ENCODE assay signal across 35 cellular contexts in the genomic region with DNA sequence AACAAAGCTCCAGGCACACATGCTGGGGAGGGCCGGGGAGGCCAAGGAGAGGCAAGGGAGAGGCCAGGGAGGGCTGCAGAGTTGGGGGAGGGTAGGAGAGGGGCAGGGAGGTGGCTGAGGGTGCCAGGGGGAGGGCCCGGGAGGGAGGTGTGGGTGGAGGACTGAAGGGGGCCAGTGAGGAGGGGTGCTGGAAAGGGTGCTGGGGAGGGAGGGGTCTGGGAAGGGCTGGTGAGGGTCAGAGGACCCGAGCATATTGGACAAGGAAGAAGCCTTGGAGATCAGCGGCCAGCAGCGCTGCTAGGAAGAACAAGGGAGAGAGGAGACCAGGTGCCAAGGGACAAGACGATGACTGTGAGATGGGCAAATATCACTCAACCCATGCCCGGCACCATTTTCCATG. TPM values are rescaled to one million over a fixed set of nuclear protein-coding genes. Genes with fewer than 3 reads are reported as not detected.
"Had no signal": no experiment of that assay in that cellular context is flagged by ENCODE, and none has a peak within 500 bp of the region (broad histone marks: within the 10 kb centered on the region; RNA-seq: fewer than 3 reads in every experiment).

No MANE protein-coding gene starts in this region.

- ATAC-seq: activated CD4-positive, CD25-positive, alpha-beta regulatory T cell treated with anti-CD3 and anti-CD28 coated beads, Interleukin-2, amount 50 U/mL, for 24 hours; activated T-cell treated with anti-CD3 and anti-CD28 coated beads, Interleukin-2, amount 50 U/mL, for 72 hours; activated T-helper 17 cell treated with anti-CD3 and anti-CD28 coated beads, Interleukin-2, amount 50 U/mL, for 72 hours; Panc1; WTC11 had no signal

- H3K9me3 ChIP-seq: MG63, SJSA1, SK-N-SH had no signal

- H3K36me3 Mint-ChIP-seq: activated CD4-positive, alpha-beta memory T cell treated with anti-CD3 and anti-CD28 coated beads for 36 hours; activated naive CD8-positive, alpha-beta T cell treated with anti-CD3 and anti-CD28 coated beads for 36 hours; WTC11 had no signal

- H3K36me3 ChIP-seq: cardiac muscle cell, MG63, SJSA1 had no signal

- H3K4me1 ChIP-seq: SJSA1 had no signal

- H3K9ac ChIP-seq: SK-N-SH had no signal

- H3K27ac ChIP-seq: cardiac muscle cell, SJSA1 had no signal

- H3K4me3 ChIP-seq: cardiac muscle cell, MG63, SJSA1 had no signal

- H3K27me3 Mint-ChIP-seq: activated naive CD8-positive, alpha-beta T cell treated with anti-CD3 and anti-CD28 coated beads for 36 hours had no signal

- H3K4me2 ChIP-seq: SK-N-SH had no signal

- H3K27ac Mint-ChIP-seq: activated CD4-positive, alpha-beta memory T cell treated with anti-CD3 and anti-CD28 coated beads for 36 hours; activated naive CD8-positive, alpha-beta T cell treated with anti-CD3 and anti-CD28 coated beads for 36 hours; activated T-cell treated with anti-CD3 and anti-CD28 coated beads, Interleukin-2, amount 50 U/mL, for 72 hours; activated T-helper 17 cell treated with anti-CD3 and anti-CD28 coated beads, Interleukin-2, amount 50 U/mL, for 72 hours; T-helper 1 cell treated with Interleukin-12 subunit alpha and Interleukin-12 subunit beta and Interleukin-4 antibody, amounts not matched to agents 30 μg/mL and 1 μg/mL, for 36 hours; T-helper 2 cell treated with Interferon-gamma antibody and Interleukin-4, amounts not matched to agents 5 μg/mL and 100 μg/mL, for 36 hours; WTC11 had no signal

- H3K4me1 Mint-ChIP-seq: activated naive CD8-positive, alpha-beta T cell treated with anti-CD3 and anti-CD28 coated beads for 36 hours; activated T-helper 17 cell treated with anti-CD3 and anti-CD28 coated beads, Interleukin-2, amount 50 U/mL, for 72 hours had no signal

- H3K4me3 Mint-ChIP-seq: activated CD4-positive, alpha-beta memory T cell treated with anti-CD3 and anti-CD28 coated beads for 36 hours; activated naive CD8-positive, alpha-beta T cell treated with anti-CD3 and anti-CD28 coated beads for 36 hours; activated T-cell treated with anti-CD3 and anti-CD28 coated beads, Interleukin-2, amount 50 U/mL, for 72 hours; activated T-helper 17 cell treated with anti-CD3 and anti-CD28 coated beads, Interleukin-2, amount 50 U/mL, for 72 hours; T-helper 1 cell treated with Interleukin-12 subunit alpha and Interleukin-12 subunit beta and Interleukin-4 antibody, amounts not matched to agents 30 μg/mL and 1 μg/mL, for 36 hours; T-helper 2 cell treated with Interferon-gamma antibody and Interleukin-4, amounts not matched to agents 5 μg/mL and 100 μg/mL, for 36 hours; WTC11 had no signal

- DNase-seq: activated CD4-positive, alpha-beta memory T cell treated with anti-CD3 and anti-CD28 coated beads for 36 hours; activated CD4-positive, alpha-beta T cell treated with anti-CD3 and anti-CD28 coated beads for 4 hours; activated CD4-positive, alpha-beta T cell treated with anti-CD3 and anti-CD28 coated beads, Interleukin-2, amount 50 U/mL, for 1 hour; activated effector memory CD4-positive, alpha-beta T cell treated with anti-CD3 and anti-CD28 coated beads, Interleukin-2, amount 50 U/mL, for 16 hours; activated naive CD4-positive, alpha-beta T cell; activated naive CD4-positive, alpha-beta T cell treated with anti-CD3 and anti-CD28 coated beads, Interleukin-2, amount 50 U/mL, for 16 hours; activated naive CD8-positive, alpha-beta T cell treated with anti-CD3 and anti-CD28 coated beads for 36 hours; activated T-cell treated with anti-CD3 and anti-CD28 coated beads, Interleukin-2, amount 50 U/mL, for 1 hour; activated T-cell treated with anti-CD3 and anti-CD28 coated beads, Interleukin-2, amount 50 U/mL, for 72 hours; amniotic stem cell; aorta; cerebellar nuclear complex; Kasumi-1; KG1; MG63; NCI-H1048; NCI-H1105 treated with DMSO at 0.1 percent for 48 hours; NCI-H1436; NCI-H1694; NCI-H1930; NCI-H2081 treated with DMSO at 0.1 percent for 48 hours; NCI-H226; NCI-H446 treated with DMSO at 0.1 percent for 48 hours; NCI-H524; SHP77 treated with DMSO at 0.1 percent for 48 hours; SK-N-SH had no signal

- H3K9me3 Mint-ChIP-seq: activated CD4-positive, alpha-beta memory T cell treated with anti-CD3 and anti-CD28 coated beads for 36 hours; activated naive CD8-positive, alpha-beta T cell treated with anti-CD3 and anti-CD28 coated beads for 36 hours; activated T-cell treated with anti-CD3 and anti-CD28 coated beads, Interleukin-2, amount 50 U/mL, for 72 hours; activated T-helper 17 cell treated with anti-CD3 and anti-CD28 coated beads, Interleukin-2, amount 50 U/mL, for 72 hours; T-helper 1 cell treated with Interleukin-12 subunit alpha and Interleukin-12 subunit beta and Interleukin-4 antibody, amounts not matched to agents 30 μg/mL and 1 μg/mL, for 36 hours; T-helper 2 cell treated with Interferon-gamma antibody and Interleukin-4, amounts not matched to agents 5 μg/mL and 100 μg/mL, for 36 hours; WTC11 had no signal

- H3K27me3 ChIP-seq: cardiac muscle cell, MG63, SJSA1 had no signal

RNA-seq across cellular contexts. Expression of gene GPR31, which starts 49.7 kb away (rescaled TPM):
- total RNA-seq: activated CD4-positive, alpha-beta memory T cell treated with anti-CD3 and anti-CD28 coated beads for 36 hours; activated naive CD8-positive, alpha-beta T cell treated with anti-CD3 and anti-CD28 coated beads for 36 hours; activated T-cell treated with anti-CD3 and anti-CD28 coated beads, Interleukin-2, amount 50 U/mL, for 72 hours; activated T-helper 17 cell treated with anti-CD3 and anti-CD28 coated beads, Interleukin-2, amount 50 U/mL, for 72 hours; aorta; cardiac muscle cell; RPMI7951; SJSA1; WTC11 had no signal
